Comparison of ENCODE assay signal across 8 cellular contexts in genomic region chr1:206634365-206635079, GRCh38. TPM values are rescaled to one million over a fixed set of nuclear protein-coding genes. Genes with fewer than 3 reads are reported as not detected.
DNase-seq lines count a peak whose midpoint lies in the region; ATAC-seq and TF ChIP-seq lines count a peak whose summit lies in the region.

No MANE protein-coding gene starts in this region.

- no peak overlapping the region for H3K27ac ChIP-seq in neural cell (ENCODE audit: low read length)

- H3K27me3 ChIP-seq in neural cell (ENCODE audit: insufficient read depth, low read depth, low read length) = no peaks in the 10 kb centered on the region

- peak overlapping the region; percentile 54 for H3K4me2 ChIP-seq in neural cell (ENCODE audit: low read length)

- H3K4me3 ChIP-seq in fibroblast of villous mesenchyme (ENCODE audit: low read depth, low read length) (peak overlapping the region; percentile 84), neural cell (ENCODE audit: low read length) (peak overlapping the region; percentile 96)

- TF ChIP-seq CTCF in fibroblast of villous mesenchyme (IDR thresholded peaks at IDR 0.05; ENCODE audit: insufficient read depth, low read depth, low read length) (peak; percentile 77), neural cell (IDR thresholded peaks at IDR 0.05; ENCODE audit: poor library complexity, severe bottlenecking) (peak; percentile 90)

- H3K9me3 ChIP-seq in neural cell (ENCODE audit: low read length) = no peaks in the 10 kb centered on the region

- TF ChIP-seq RAD21 in neural cell (conservative IDR thresholded peaks at IDR 0.05) = peak; percentile 82

- ATAC-seq in stimulated activated naive CD8-positive, alpha-beta T cell treated with anti-CD3 and anti-CD28 coated beads, Interleukin-15, Interleukin-2, amounts not matched to agents 100 U/mL and 50 U/mL, for 24 hours = no peak

- no peaks in the 10 kb centered on the region for H4K20me1 ChIP-seq in neural cell (ENCODE audit: insufficient read depth)

- H3F3A ChIP-seq in neural cell (ENCODE audit: insufficient read depth, low read length, poor library complexity, severe bottlenecking) = no peaks in the 10 kb centered on the region

- H3K36me3 ChIP-seq in neural cell (ENCODE audit: insufficient read depth, low read length) = no peaks in the 10 kb centered on the region

- H2AFZ ChIP-seq in neural cell (ENCODE audit: low read depth, low read length) = no peak overlapping the region

- TF ChIP-seq EP300 in neural cell (conservative IDR thresholded peaks at IDR 0.05; ENCODE audit: poor library complexity, severe bottlenecking) = no peak

- H3K9me2 ChIP-seq in neural cell (ENCODE audit: insufficient read depth, low read length) = no peaks in the 10 kb centered on the region

- DNase-seq in DMS153 treated with DMSO at 0.1 percent for 48 hours (lab: John Stamatoyannopoulos, UW; ENCODE audit: unreplicated experiment) (peak; percentile 94), LoVo (ENCODE audit: low spot score) (peak; percentile 84), SHP77 (lab: John Stamatoyannopoulos, UW) (peak; percentile 80 to 92), fibroblast of villous mesenchyme (ENCODE audit: low read depth) (peak; percentile 92), 8988T (no peak)
- DNase-seq in activated gamma-delta T cell treated with anti-CD3 and anti-CD28 coated beads, Interleukin-2, amount 50 U/mL, for 16 hours (ENCODE audit: low read depth) = peak; percentile 57
- DNase-seq in stimulated activated naive CD8-positive, alpha-beta T cell treated with anti-CD3 and anti-CD28 coated beads, Interleukin-15, Interleukin-2, amounts not matched to agents 100 U/mL and 50 U/mL, for 24 hours = peak; percentile 91

- H3K9ac ChIP-seq in neural cell (ENCODE audit: low read length) = no peak overlapping the region

- peaks cover 4% of the 10 kb centered on the region for H3K79me2 ChIP-seq in neural cell (replicated peaks; ENCODE audit: insufficient read depth, low read length)

TF ChIP-seq in neural cell, 6 proteins besides CTCF, POLR2A, EP300 and RAD21:
- TF ChIP-seq REST (IDR thresholded peaks at IDR 0.05; ENCODE audit: borderline replicate concordance) = no peak
- peak; percentile 93 for TF ChIP-seq SMC3 (conservative IDR thresholded peaks at IDR 0.05; ENCODE audit: poor library complexity)
- no peak for TF ChIP-seq POLR2AphosphoS5 (IDR thresholded peaks at IDR 0.05)
- no peak for TF ChIP-seq TAF1 (IDR thresholded peaks at IDR 0.05; ENCODE audit: low read depth)
- no peak for TF ChIP-seq EZH2 (IDR thresholded peaks at IDR 0.05; ENCODE audit: borderline replicate concordance, insufficient read depth, low read length, poor library complexity, severe bottlenecking)
- no peak for TF ChIP-seq MXI1 (conservative IDR thresholded peaks at IDR 0.05; ENCODE audit: poor library complexity, severe bottlenecking)

RNA-seq across cellular contexts. Expression of gene DYRK3, which starts 0.8 kb away (rescaled TPM):
- 37.4 and 46.2 TPM in 2 replicates for total RNA-seq in fibroblast of villous mesenchyme
- polyA plus RNA-seq in neural cell = 7.5 and 8.3 TPM in 2 replicates
- polyA minus RNA-seq in neural cell = 15.8 and 24.0 TPM in 2 replicates

RNA-seq across cellular contexts. Expression of gene EIF2D, which starts 22.3 kb away (rescaled TPM):
- 40.6 and 47.9 TPM in 2 replicates for total RNA-seq in fibroblast of villous mesenchyme
- 36.1 and 37.1 TPM in 2 replicates for polyA plus RNA-seq in neural cell
- polyA minus RNA-seq in neural cell = 18.0 and 20.3 TPM in 2 replicates

RNA-seq across cellular contexts. Expression of gene MAPKAPK2, which starts 50.2 kb away (rescaled TPM):
- 45.3 and 46.4 TPM in 2 replicates for total RNA-seq in fibroblast of villous mesenchyme
- 9.0 and 9.1 TPM in 2 replicates for polyA plus RNA-seq in neural cell
- 9.7 and 12.6 TPM in 2 replicates for polyA minus RNA-seq in neural cell
